ENCODE assay signal across 28 cellular contexts in the genomic region with DNA sequence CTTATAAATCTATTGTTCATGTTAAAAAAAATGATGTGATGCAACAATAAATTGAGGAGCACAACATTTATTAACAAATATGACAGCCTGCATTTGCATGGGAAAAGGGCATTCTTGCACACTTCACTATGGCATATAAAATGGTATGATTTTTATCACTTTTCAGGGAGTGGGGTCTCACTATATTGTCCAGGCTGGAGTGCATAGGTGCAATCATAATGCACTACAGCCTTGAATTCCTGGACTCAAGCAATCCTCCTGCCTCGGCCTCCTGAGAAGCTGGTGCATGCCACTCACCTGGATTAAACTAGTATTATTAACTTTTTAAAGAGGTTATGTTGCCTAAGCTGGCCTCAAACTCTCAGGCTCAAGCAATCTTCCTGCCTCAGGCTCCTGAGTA.
"Had no signal": no experiment of that assay in that cellular context is flagged by ENCODE, and none has a peak within 500 bp of the region (broad histone marks: within the 10 kb centered on the region; RNA-seq: fewer than 3 reads in every experiment).

No MANE protein-coding gene starts in this region.

- H3K9me3 ChIP-seq: colonic mucosa, esophagus squamous epithelium, gastrocnemius medialis, heart right ventricle, left lung, lower lobe of right lung, mucosa of descending colon had no signal

- FAIRE-seq: endometrium, islet of Langerhans, keratinocyte had no signal

- H3K4me3 Mint-ChIP-seq: dendritic cell treated with granulocyte-macrophage colony-stimulating factor and Interleukin-4, amounts not matched to agents 40 ng/mL and 50 ng/mL, for 4 days; effector memory CD8-positive, alpha-beta T cell; endodermal cell; mesothelial cell of epicardium; naive B cell had no signal

- H3K27me3 ChIP-seq: colonic mucosa, esophagus squamous epithelium, gastrocnemius medialis, heart right ventricle, left lung had no signal

- H3K27me3 Mint-ChIP-seq: dendritic cell treated with granulocyte-macrophage colony-stimulating factor and Interleukin-4, amounts not matched to agents 40 ng/mL and 50 ng/mL, for 4 days; effector memory CD8-positive, alpha-beta T cell; naive B cell had no signal

- H3K4me1 Mint-ChIP-seq: endodermal cell, mesothelial cell of epicardium had no signal

- H3K4me3 ChIP-seq: colonic mucosa, esophagus squamous epithelium, gastrocnemius medialis, heart right ventricle, left lung, lower lobe of right lung, mucosa of descending colon had no signal

- DNase-seq: colonic mucosa; cortex of kidney; effector CD8-positive, alpha-beta T cell; effector memory CD8-positive, alpha-beta T cell; endodermal cell; erythroblast; esophagus squamous epithelium; foreskin fibroblast; foreskin melanocyte; gastrocnemius medialis; glutamatergic neuron; head of caudate nucleus; heart right ventricle; hippocampal formation; left cardiac atrium; left lung; left ventricle myocardium superior; lower lobe of right lung; mesenchymal stem cell; mucosa of descending colon; naive B cell had no signal

- H3K27ac Mint-ChIP-seq: dendritic cell treated with granulocyte-macrophage colony-stimulating factor and Interleukin-4, amounts not matched to agents 40 ng/mL and 50 ng/mL, for 4 days; endodermal cell; mesothelial cell of epicardium had no signal

- ATAC-seq: effector memory CD8-positive, alpha-beta T cell; esophagus mucosa; gastrocnemius medialis; heart right ventricle; left cardiac atrium; left lung; left ventricle myocardium superior; lower lobe of right lung; mucosa of descending colon had no signal

- H3K9me3 Mint-ChIP-seq: dendritic cell treated with granulocyte-macrophage colony-stimulating factor and Interleukin-4, amounts not matched to agents 40 ng/mL and 50 ng/mL, for 4 days; effector memory CD8-positive, alpha-beta T cell; endodermal cell; mesothelial cell of epicardium; naive B cell had no signal

- H3K27ac ChIP-seq: colonic mucosa, epithelial cell of prostate, esophagus squamous epithelium, gastrocnemius medialis, heart right ventricle, left lung, lower lobe of right lung had no signal

- H3K4me1 ChIP-seq: colonic mucosa, esophagus squamous epithelium, gastrocnemius medialis, lower lobe of right lung had no signal
